Comparison of ENCODE assay signal across 9 cellular contexts in genomic region chr15:99598296-99598695, GRCh38.
"Had no signal": no experiment of that assay in that cellular context is flagged by ENCODE, and none has a peak within 500 bp of the region (broad histone marks: within the 10 kb centered on the region; RNA-seq: fewer than 3 reads in every experiment).

No MANE protein-coding gene starts in this region.

- H3K27ac ChIP-seq: GM23248, HL-60 had no signal

- H3K4me1 ChIP-seq: HAP-1 had no signal

- H3K27ac Mint-ChIP-seq: HFFc6 had no signal

- H3K4me3 ChIP-seq: GM23248, HAP-1 had no signal

- H3K27me3 Mint-ChIP-seq: IgD-negative memory B cell had no signal

- H2AFZ ChIP-seq: GM23248 had no signal

- H3K9me3 Mint-ChIP-seq: HFFc6 had no signal

- H3K9me3 ChIP-seq: HAP-1 had no signal

- DNase-seq: GM23248, GOT3, H7, HFFc6, KG1 had no signal

- ATAC-seq: HCT116 had no signal

- H3K9ac ChIP-seq: GM23248 had no signal

- H3K4me3 Mint-ChIP-seq: HFFc6 had no signal
